ENCODE assay signal across 22 cellular contexts in the genomic region with DNA sequence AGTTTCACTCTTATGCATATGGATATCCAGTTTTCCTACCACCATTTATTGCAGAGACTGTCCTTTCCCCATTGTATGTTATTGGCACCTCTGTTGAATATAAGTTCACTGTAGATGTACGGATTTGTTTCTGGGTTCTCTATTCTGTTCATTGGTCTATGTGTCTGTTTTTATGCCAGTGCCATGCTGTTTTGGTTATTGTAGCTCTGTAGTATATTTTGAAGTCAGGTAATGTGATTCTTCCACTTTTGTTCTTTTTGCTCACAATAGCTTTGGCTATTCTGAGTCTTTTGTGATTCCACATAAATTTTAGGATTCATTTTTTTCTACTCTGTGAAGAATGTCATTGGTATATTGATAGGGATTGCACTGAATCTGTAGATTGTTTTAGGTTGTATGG.
"Had no signal": no experiment of that assay in that cellular context is flagged by ENCODE, and none has a peak within 500 bp of the region (broad histone marks: within the 10 kb centered on the region; RNA-seq: fewer than 3 reads in every experiment).

No MANE protein-coding gene starts in this region.

- H3K27ac ChIP-seq: KMS-11, SJSA1, SK-N-MC had no signal

- DNase-seq: IMR-90, Kasumi-1, MM.1S, NCI-H1092 treated with DMSO at 0.1 percent for 48 hours, NCI-H1436, NCI-H187, NCI-H2029, NCI-H2081 treated with DMSO at 0.1 percent for 48 hours, NCI-H2171, NCI-H226, NCI-H446, NCI-H510A, NCI-H524 treated with DMSO at 0.1 percent for 48 hours, NCI-H69, NCI-H774, Right ventricle myocardium superior, RPMI8226, SIG-M5 had no signal

- H3K27me3 ChIP-seq: SJSA1 had no signal

- FAIRE-seq: RCC 7860 had no signal

- H3K4me2 ChIP-seq: KMS-11 had no signal

- H3K4me1 ChIP-seq: SJSA1 had no signal

- H3K4me3 ChIP-seq: SJSA1, SK-N-MC had no signal

- H3K9me3 ChIP-seq: SJSA1 had no signal

- H3K36me3 ChIP-seq: SJSA1 had no signal

- H3K9ac ChIP-seq: KMS-11 had no signal
